In the genomic region with DNA sequence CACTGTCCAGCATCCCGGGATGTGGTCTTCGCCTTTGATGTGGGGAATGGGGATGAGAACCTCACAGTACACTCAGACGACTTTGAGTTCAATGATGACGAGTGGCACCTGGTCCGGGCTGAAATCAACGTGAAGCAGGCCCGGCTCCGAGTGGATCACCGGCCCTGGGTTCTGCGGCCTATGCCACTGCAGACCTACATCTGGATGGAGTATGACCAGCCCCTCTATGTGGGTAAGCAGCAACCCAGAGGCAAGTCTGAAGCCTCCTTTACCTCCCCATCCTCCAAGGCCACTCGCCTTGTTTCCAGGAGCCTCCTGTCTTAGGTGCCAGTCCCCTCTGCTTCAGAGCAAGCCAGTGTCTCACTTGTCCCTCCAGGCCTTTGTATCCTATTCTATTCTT, we compare ENCODE assay signal across 2 cellular contexts.
TF ChIP-seq lines count a peak whose summit lies in the region.

No MANE protein-coding gene starts in this region.

TF ChIP-seq in SK-N-SH, 30 proteins besides CTCF, POLR2A, EP300 and RAD21:
- TF ChIP-seq, protein P1, sequence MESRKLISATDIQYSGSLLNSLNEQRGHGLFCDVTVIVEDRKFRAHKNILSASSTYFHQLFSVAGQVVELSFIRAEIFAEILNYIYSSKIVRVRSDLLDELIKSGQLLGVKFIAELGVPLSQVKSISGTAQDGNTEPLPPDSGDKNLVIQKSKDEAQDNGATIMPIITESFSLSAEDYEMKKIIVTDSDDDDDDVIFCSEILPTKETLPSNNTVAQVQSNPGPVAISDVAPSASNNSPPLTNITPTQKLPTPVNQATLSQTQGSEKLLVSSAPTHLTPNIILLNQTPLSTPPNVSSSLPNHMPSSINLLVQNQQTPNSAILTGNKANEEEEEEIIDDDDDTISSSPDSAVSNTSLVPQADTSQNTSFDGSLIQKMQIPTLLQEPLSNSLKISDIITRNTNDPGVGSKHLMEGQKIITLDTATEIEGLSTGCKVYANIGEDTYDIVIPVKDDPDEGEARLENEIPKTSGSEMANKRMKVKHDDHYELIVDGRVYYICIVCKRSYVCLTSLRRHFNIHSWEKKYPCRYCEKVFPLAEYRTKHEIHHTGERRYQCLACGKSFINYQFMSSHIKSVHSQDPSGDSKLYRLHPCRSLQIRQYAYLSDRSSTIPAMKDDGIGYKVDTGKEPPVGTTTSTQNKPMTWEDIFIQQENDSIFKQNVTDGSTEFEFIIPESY (IDR thresholded peaks at IDR 0.05; ENCODE audit: borderline replicate concordance, low read depth) = no peak
- TF ChIP-seq RXRA (IDR thresholded peaks at IDR 0.05; ENCODE audit: borderline replicate concordance, low read depth) = no peak
- TF ChIP-seq POLR2AphosphoS5 (IDR thresholded peaks at IDR 0.05; ENCODE audit: low read depth, low read length) = no peak
- TF ChIP-seq, protein P2, sequence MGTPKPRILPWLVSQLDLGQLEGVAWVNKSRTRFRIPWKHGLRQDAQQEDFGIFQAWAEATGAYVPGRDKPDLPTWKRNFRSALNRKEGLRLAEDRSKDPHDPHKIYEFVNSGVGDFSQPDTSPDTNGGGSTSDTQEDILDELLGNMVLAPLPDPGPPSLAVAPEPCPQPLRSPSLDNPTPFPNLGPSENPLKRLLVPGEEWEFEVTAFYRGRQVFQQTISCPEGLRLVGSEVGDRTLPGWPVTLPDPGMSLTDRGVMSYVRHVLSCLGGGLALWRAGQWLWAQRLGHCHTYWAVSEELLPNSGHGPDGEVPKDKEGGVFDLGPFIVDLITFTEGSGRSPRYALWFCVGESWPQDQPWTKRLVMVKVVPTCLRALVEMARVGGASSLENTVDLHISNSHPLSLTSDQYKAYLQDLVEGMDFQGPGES (IDR thresholded peaks at IDR 0.05; ENCODE audit: low read depth, low read length) = no peak
- TF ChIP-seq FOXJ3 (CRISPR knock-in tag; IDR thresholded peaks at IDR 0.05) = no peak
- no peak for TF ChIP-seq MXI1 (IDR thresholded peaks at IDR 0.05; ENCODE audit: low read depth, low read length)
- no peak for TF ChIP-seq TCF12 (IDR thresholded peaks at IDR 0.05)
- no peak for TF ChIP-seq TEAD4 (IDR thresholded peaks at IDR 0.05; ENCODE audit: borderline replicate concordance, insufficient read depth)
- TF ChIP-seq, protein P3, sequence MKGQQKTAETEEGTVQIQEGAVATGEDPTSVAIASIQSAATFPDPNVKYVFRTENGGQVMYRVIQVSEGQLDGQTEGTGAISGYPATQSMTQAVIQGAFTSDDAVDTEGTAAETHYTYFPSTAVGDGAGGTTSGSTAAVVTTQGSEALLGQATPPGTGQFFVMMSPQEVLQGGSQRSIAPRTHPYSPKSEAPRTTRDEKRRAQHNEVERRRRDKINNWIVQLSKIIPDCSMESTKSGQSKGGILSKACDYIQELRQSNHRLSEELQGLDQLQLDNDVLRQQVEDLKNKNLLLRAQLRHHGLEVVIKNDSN (IDR thresholded peaks at IDR 0.05; ENCODE audit: borderline replicate concordance, low read depth) = no peak
- TF ChIP-seq NRF1 (IDR thresholded peaks at IDR 0.05; ENCODE audit: low read depth, low read length) = no peak
- no peak for TF ChIP-seq TAF1 (IDR thresholded peaks at IDR 0.05; ENCODE audit: borderline replicate concordance, low read depth, low read length)
- TF ChIP-seq CHD2 (IDR thresholded peaks at IDR 0.05; ENCODE audit: low read length, partially characterized antibody) = no peak
- TF ChIP-seq, protein P4, sequence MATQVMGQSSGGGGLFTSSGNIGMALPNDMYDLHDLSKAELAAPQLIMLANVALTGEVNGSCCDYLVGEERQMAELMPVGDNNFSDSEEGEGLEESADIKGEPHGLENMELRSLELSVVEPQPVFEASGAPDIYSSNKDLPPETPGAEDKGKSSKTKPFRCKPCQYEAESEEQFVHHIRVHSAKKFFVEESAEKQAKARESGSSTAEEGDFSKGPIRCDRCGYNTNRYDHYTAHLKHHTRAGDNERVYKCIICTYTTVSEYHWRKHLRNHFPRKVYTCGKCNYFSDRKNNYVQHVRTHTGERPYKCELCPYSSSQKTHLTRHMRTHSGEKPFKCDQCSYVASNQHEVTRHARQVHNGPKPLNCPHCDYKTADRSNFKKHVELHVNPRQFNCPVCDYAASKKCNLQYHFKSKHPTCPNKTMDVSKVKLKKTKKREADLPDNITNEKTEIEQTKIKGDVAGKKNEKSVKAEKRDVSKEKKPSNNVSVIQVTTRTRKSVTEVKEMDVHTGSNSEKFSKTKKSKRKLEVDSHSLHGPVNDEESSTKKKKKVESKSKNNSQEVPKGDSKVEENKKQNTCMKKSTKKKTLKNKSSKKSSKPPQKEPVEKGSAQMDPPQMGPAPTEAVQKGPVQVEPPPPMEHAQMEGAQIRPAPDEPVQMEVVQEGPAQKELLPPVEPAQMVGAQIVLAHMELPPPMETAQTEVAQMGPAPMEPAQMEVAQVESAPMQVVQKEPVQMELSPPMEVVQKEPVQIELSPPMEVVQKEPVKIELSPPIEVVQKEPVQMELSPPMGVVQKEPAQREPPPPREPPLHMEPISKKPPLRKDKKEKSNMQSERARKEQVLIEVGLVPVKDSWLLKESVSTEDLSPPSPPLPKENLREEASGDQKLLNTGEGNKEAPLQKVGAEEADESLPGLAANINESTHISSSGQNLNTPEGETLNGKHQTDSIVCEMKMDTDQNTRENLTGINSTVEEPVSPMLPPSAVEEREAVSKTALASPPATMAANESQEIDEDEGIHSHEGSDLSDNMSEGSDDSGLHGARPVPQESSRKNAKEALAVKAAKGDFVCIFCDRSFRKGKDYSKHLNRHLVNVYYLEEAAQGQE (IDR thresholded peaks at IDR 0.05; ENCODE audit: low read depth, low read length) = no peak
- TF ChIP-seq RCOR1 (IDR thresholded peaks at IDR 0.05; ENCODE audit: low read length) = no peak
- TF ChIP-seq JUND (IDR thresholded peaks at IDR 0.05) = no peak
- TF ChIP-seq GABPA (IDR thresholded peaks at IDR 0.05; ENCODE audit: low read depth) = no peak
- no peak for TF ChIP-seq SMC3 (IDR thresholded peaks at IDR 0.05; ENCODE audit: low read depth, low read length)
- TF ChIP-seq EZH2phosphoT487 (IDR thresholded peaks at IDR 0.05; ENCODE audit: borderline replicate concordance, low read depth) = no peak
TF ChIP-seq in SK-N-SH: peak in this region for 0.

TF ChIP-seq in SK-N-SH treated with all-trans-retinoic acid at 6 μM for 48 hours, 23 proteins besides CTCF, POLR2A, EP300 and RAD21:
- no peak for TF ChIP-seq ZFP30 (CRISPR knock-in tag; IDR thresholded peaks at IDR 0.05)
